ENCODE assay signal across 16 cellular contexts in the genomic region with DNA sequence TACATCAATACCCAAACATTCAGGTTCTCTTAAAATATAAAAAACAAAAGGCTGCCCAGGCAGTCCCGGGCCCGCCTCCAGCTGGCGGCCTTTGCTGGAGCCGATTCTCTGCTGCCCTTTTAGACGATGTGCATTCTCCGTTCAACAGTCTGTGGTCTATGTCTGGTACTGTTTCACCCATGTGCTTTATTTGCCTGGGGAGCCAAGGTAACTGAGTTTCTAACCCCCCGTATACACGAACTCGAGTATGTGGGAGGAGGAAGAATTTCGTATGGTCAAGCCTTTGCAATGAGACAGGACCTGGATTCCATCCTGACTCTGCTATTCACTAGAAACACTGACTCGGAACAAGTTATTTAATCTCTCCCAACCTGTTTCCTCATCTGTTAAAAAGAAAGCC. TPM values are rescaled to one million over a fixed set of nuclear protein-coding genes. Genes with fewer than 3 reads are reported as not detected.
DNase-seq lines count a peak whose midpoint lies in the region; ATAC-seq and TF ChIP-seq lines count a peak whose summit lies in the region.
"Had no signal": no experiment of that assay in that cellular context is flagged by ENCODE, and none has a peak within 500 bp of the region (broad histone marks: within the 10 kb centered on the region; RNA-seq: fewer than 3 reads in every experiment).

No MANE protein-coding gene starts in this region.

- peaks cover 33 to 45% of the 10 kb centered on the region in 2 donors for H3K36me3 Mint-ChIP-seq in activated T-cell treated with anti-CD3 and anti-CD28 coated beads, Interleukin-2, amount 50 U/mL, for 72 hours (ENCODE audit: insufficient read depth in 2 of 2)
- H3K36me3 Mint-ChIP-seq in activated T-helper 17 cell treated with anti-CD3 and anti-CD28 coated beads, Interleukin-2, amount 50 U/mL, for 72 hours (ENCODE audit: low read depth) = peaks cover 100% of the 10 kb centered on the region

- no peaks in the 10 kb centered on the region for H3K9me3 Mint-ChIP-seq in activated T-cell treated with anti-CD3 and anti-CD28 coated beads, Interleukin-2, amount 50 U/mL, for 72 hours
- H3K9me3 Mint-ChIP-seq in activated T-helper 17 cell treated with anti-CD3 and anti-CD28 coated beads, Interleukin-2, amount 50 U/mL, for 72 hours = no peaks in the 10 kb centered on the region
- H3K9me3 Mint-ChIP-seq: nephron had no signal

- intact Hi-C loops in esophagus muscularis mucosa (cut with DNase I) = no loop called here
- intact Hi-C loops in sigmoid colon (cut with DNase I) = no loop called here

- peaks cover 54% of the 10 kb centered on the region for H3K4me1 Mint-ChIP-seq in activated T-cell treated with anti-CD3 and anti-CD28 coated beads, Interleukin-2, amount 50 U/mL, for 72 hours (ENCODE audit: low read depth)
- H3K4me1 Mint-ChIP-seq in activated T-helper 17 cell treated with anti-CD3 and anti-CD28 coated beads, Interleukin-2, amount 50 U/mL, for 72 hours = peaks cover 40% of the 10 kb centered on the region
- H3K4me1 Mint-ChIP-seq: CD14-positive monocyte, nephron had no signal

- H3K4me3 ChIP-seq in esophagus muscularis mucosa = no peak overlapping the region
- no peak overlapping the region for H3K4me3 ChIP-seq in sigmoid colon
- H3K4me3 ChIP-seq in H7 (ENCODE audit: insufficient read depth, low read depth, low read length) = no peak overlapping the region

- 46% methylated on average over 11 of the region's 11 CpGs for WGBS in esophagus muscularis mucosa
- 84 to 96% methylated on average over 11 of the region's 11 CpGs for WGBS in sigmoid colon, 2 donors

- H3K4me3 Mint-ChIP-seq in activated T-cell treated with anti-CD3 and anti-CD28 coated beads, Interleukin-2, amount 50 U/mL, for 72 hours = peak overlapping the region in 1 of 2 donors; percentile 74
- peak overlapping the region; percentile 78 for H3K4me3 Mint-ChIP-seq in activated T-helper 17 cell treated with anti-CD3 and anti-CD28 coated beads, Interleukin-2, amount 50 U/mL, for 72 hours
- H3K4me3 Mint-ChIP-seq: CD14-positive monocyte, nephron had no signal

- H3K9me3 ChIP-seq in esophagus muscularis mucosa = no peaks in the 10 kb centered on the region
- no peaks in the 10 kb centered on the region for H3K9me3 ChIP-seq in sigmoid colon

- no peak for DNase-seq in activated T-cell treated with anti-CD3 and anti-CD28 coated beads, Interleukin-2, amount 50 U/mL, for 72 hours
- DNase-seq in activated T-cell treated with anti-CD3 and anti-CD28 coated beads for 4 hours (no peak), esophagus muscularis mucosa (ENCODE audit: extremely low spot score) (no peak), sigmoid colon (no peak), GM19238 (ENCODE audit: insufficient read length, low spot score) (no peak), H7 (no peak)
- DNase-seq: foreskin melanocyte, NCI-H1436, NCI-H69, OCI-M1, SHP77 had no signal

- no peaks in the 10 kb centered on the region for H3K27me3 Mint-ChIP-seq in activated T-cell treated with anti-CD3 and anti-CD28 coated beads, Interleukin-2, amount 50 U/mL, for 72 hours (ENCODE audit: low read depth)
- no peaks in the 10 kb centered on the region for H3K27me3 Mint-ChIP-seq in activated T-helper 17 cell treated with anti-CD3 and anti-CD28 coated beads, Interleukin-2, amount 50 U/mL, for 72 hours

- TF ChIP-seq POLR2A in esophagus muscularis mucosa (IDR thresholded peaks at IDR 0.05; ENCODE audit: low read depth) (no peak), sigmoid colon (IDR thresholded peaks at IDR 0.05) (no peak)

- H3K27ac ChIP-seq in esophagus muscularis mucosa (replicated peaks in 1 of 4) (peak overlapping the region in 3 of 4 donors; percentile 1 to 20 (median 9)), sigmoid colon (peak overlapping the region; percentile 20 to 36 (median 24))

- TF ChIP-seq EP300 in esophagus muscularis mucosa (IDR thresholded peaks at IDR 0.05) (no peak), sigmoid colon (IDR thresholded peaks at IDR 0.05) (no peak)

- no peak for TF ChIP-seq CTCF in esophagus muscularis mucosa (IDR thresholded peaks at IDR 0.05)
- no peak for TF ChIP-seq CTCF in sigmoid colon (IDR thresholded peaks at IDR 0.05)

- H3K36me3 ChIP-seq in esophagus muscularis mucosa = peaks cover 0 to 39% (median 0%) of the 10 kb centered on the region in 4 donors
- H3K36me3 ChIP-seq in sigmoid colon = no peaks in the 10 kb centered on the region
- H3K36me3 ChIP-seq in H7 (replicated peaks; ENCODE audit: control insufficient read depth, insufficient read depth, low read length) = peaks cover 21% of the 10 kb centered on the region

- ATAC-seq in activated T-cell treated with anti-CD3 and anti-CD28 coated beads, Interleukin-2, amount 50 U/mL, for 72 hours (replicated peaks in 1 of 2) = no peak
- ATAC-seq in activated T-helper 17 cell treated with anti-CD3 and anti-CD28 coated beads, Interleukin-2, amount 50 U/mL, for 72 hours (replicated peaks) = no peak
- no peak for ATAC-seq in GM18519 (IDR thresholded peaks at IDR 0.05; ENCODE audit: low FRiP score, unreplicated experiment)
- ATAC-seq: HepG2 had no signal

- no peaks in the 10 kb centered on the region for H3K27me3 ChIP-seq in esophagus muscularis mucosa
- H3K27me3 ChIP-seq in sigmoid colon = no peaks in the 10 kb centered on the region
- H3K27me3 ChIP-seq in H7 (ENCODE audit: control insufficient read depth, insufficient read depth, low read length) = no peaks in the 10 kb centered on the region

- H3K27ac Mint-ChIP-seq in activated T-cell treated with anti-CD3 and anti-CD28 coated beads, Interleukin-2, amount 50 U/mL, for 72 hours = peak overlapping the region; percentile 97
- peak overlapping the region; percentile 96 for H3K27ac Mint-ChIP-seq in activated T-helper 17 cell treated with anti-CD3 and anti-CD28 coated beads, Interleukin-2, amount 50 U/mL, for 72 hours
- H3K27ac Mint-ChIP-seq: nephron had no signal

- peaks cover 8 to 23% (median 17%) of the 10 kb centered on the region in 4 donors for H3K4me1 ChIP-seq in esophagus muscularis mucosa
- H3K4me1 ChIP-seq in sigmoid colon = peaks cover 0 to 12% (median 10%) of the 10 kb centered on the region in 4 donors

RNA-seq across cellular contexts. Expression of a gene that starts 54.1 kb away (rescaled TPM):
- 10 to 100 TPM; 18.9 to 19.2 TPM for total RNA-seq in activated T-cell treated with anti-CD3 and anti-CD28 coated beads, Interleukin-2, amount 50 U/mL, for 72 hours
- 10 to 100 TPM; 36.8 to 44.8 TPM for total RNA-seq in activated T-helper 17 cell treated with anti-CD3 and anti-CD28 coated beads, Interleukin-2, amount 50 U/mL, for 72 hours
- total RNA-seq in esophagus muscularis mucosa = 1 to 10 TPM; 1.3 to 9.1 (median 5.4) TPM
- 1 to 10 TPM in 2 of 4 donors, under 1 TPM in 2; 0.66 to 1.7 (median 1.2) TPM for total RNA-seq in sigmoid colon
- polyA plus RNA-seq in sigmoid colon = 1 to 10 TPM in 1 of 3 donors, under 1 TPM in 1, not detected in 1; 0.46 to 1.4 TPM
- 0.22 and 1.1 TPM in 2 replicates for total RNA-seq in H7 (2014; rRNA removed; shearing (Covaris generic))
- total RNA-seq: HepG2 had no signal
- polyA plus RNA-seq: HepG2 had no signal
